21 cellular contexts compared by ENCODE assay signal in the genomic region with DNA sequence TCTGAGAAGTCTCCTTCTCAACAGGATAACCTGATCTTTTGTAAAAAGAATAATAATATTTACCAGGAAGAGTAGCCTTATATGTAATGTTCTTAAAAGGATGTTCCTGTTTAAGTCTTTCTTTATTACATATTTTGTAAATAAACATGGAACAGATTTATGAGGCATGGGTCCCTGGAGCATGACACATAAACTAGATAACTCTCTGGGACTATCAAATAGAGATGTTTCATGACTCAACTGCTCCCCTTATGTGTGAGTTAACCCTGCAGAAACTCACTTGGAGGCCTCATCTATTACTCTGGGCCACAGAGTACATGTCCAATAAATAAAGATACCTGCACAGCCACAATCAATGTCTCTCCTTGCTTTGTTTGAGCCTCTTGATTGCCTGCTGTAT.
"Had no signal": no experiment of that assay in that cellular context is flagged by ENCODE, and none has a peak within 500 bp of the region (broad histone marks: within the 10 kb centered on the region; RNA-seq: fewer than 3 reads in every experiment).

No MANE protein-coding gene starts in this region.

- H3K9me3 Mint-ChIP-seq: activated naive CD4-positive, alpha-beta T cell treated with anti-CD3 and anti-CD28 coated beads, Interleukin-2, amount 10 ng/mL, durations not matched to agents 7 days and 5 days had no signal

- H3K27ac ChIP-seq: ascending aorta, breast epithelium, heart left ventricle, prostate gland, right atrium auricular region, tibial artery, WERI-Rb-1 had no signal

- H3K27me3 ChIP-seq: ascending aorta, breast epithelium, right atrium auricular region, tibial artery had no signal

- H3K4me3 ChIP-seq: ascending aorta, breast epithelium, heart left ventricle, prostate gland, right atrium auricular region, tibial artery had no signal

- H3K4me1 Mint-ChIP-seq: activated naive CD4-positive, alpha-beta T cell treated with anti-CD3 and anti-CD28 coated beads, Interleukin-2, amount 10 ng/mL, durations not matched to agents 7 days and 5 days; activated naive CD8-positive, alpha-beta T cell treated with anti-CD3 and anti-CD28 coated beads, Interleukin-2, amount 50 U/mL, for 24 hours; memory B cell; naive thymus-derived CD4-positive, alpha-beta T cell had no signal

- DNase-seq: activated CD4-positive, alpha-beta T cell treated with anti-CD3 and anti-CD28 coated beads for 1 hour; activated CD8-positive, alpha-beta memory T cell treated with anti-CD3 and anti-CD28 coated beads for 24 hours; activated CD8-positive, alpha-beta memory T cell treated with anti-CD3 and anti-CD28 coated beads, Interleukin-2, amount 50 U/mL, for 48 hours; activated effector memory CD4-positive, alpha-beta T cell treated with Interleukin-2 at 50 U/mL for 16 hours; activated naive CD4-positive, alpha-beta T cell treated with anti-CD3 and anti-CD28 coated beads, Interleukin-2, amount 10 ng/mL, durations not matched to agents 7 days and 5 days; activated naive CD8-positive, alpha-beta T cell treated with anti-CD3 and anti-CD28 coated beads, Interleukin-2, amount 50 U/mL, for 24 hours; activated T-cell treated with anti-CD3 and anti-CD28 coated beads, Interleukin-2, amount 50 U/mL, for 48 hours; effector CD4-positive, alpha-beta T cell; heart left ventricle; left ventricle myocardium superior; naive thymus-derived CD4-positive, alpha-beta T cell; stimulated activated CD4-positive, alpha-beta T cell treated with anti-CD3 and anti-CD28 coated beads, Interleukin-2, amount 100 ng/mL, for 24 hours; stimulated activated naive CD4-positive, alpha-beta T cell treated with Interleukin-2 at 50 U/mL for 16 hours; T-helper 1 cell; tibial artery; WERI-Rb-1 had no signal

- H3K9me3 ChIP-seq: ascending aorta, breast epithelium, prostate gland, tibial artery had no signal

- H3K36me3 Mint-ChIP-seq: activated naive CD4-positive, alpha-beta T cell treated with anti-CD3 and anti-CD28 coated beads, Interleukin-2, amount 10 ng/mL, durations not matched to agents 7 days and 5 days; memory B cell had no signal

- H3K4me3 Mint-ChIP-seq: activated naive CD4-positive, alpha-beta T cell treated with anti-CD3 and anti-CD28 coated beads, Interleukin-2, amount 10 ng/mL, durations not matched to agents 7 days and 5 days; activated naive CD8-positive, alpha-beta T cell treated with anti-CD3 and anti-CD28 coated beads, Interleukin-2, amount 50 U/mL, for 24 hours; memory B cell; naive thymus-derived CD4-positive, alpha-beta T cell had no signal

- H3K27ac Mint-ChIP-seq: activated naive CD4-positive, alpha-beta T cell treated with anti-CD3 and anti-CD28 coated beads, Interleukin-2, amount 10 ng/mL, durations not matched to agents 7 days and 5 days; activated naive CD8-positive, alpha-beta T cell treated with anti-CD3 and anti-CD28 coated beads, Interleukin-2, amount 50 U/mL, for 24 hours; memory B cell; naive thymus-derived CD4-positive, alpha-beta T cell had no signal

- H3K36me3 ChIP-seq: ascending aorta, breast epithelium, heart left ventricle, prostate gland, right atrium auricular region, tibial artery, WERI-Rb-1 had no signal

- H3K4me1 ChIP-seq: ascending aorta, breast epithelium, heart left ventricle, prostate gland, right atrium auricular region, tibial artery had no signal
